Comparison of ENCODE assay signal across 9 cellular contexts in genomic region chr11:69539416-69540117, GRCh38. TPM values are rescaled to one million over a fixed set of nuclear protein-coding genes. Genes with fewer than 3 reads are reported as not detected.
DNase-seq lines count a peak whose midpoint lies in the region; ATAC-seq lines count a peak whose summit lies in the region.
"Had no signal": no experiment of that assay in that cellular context is flagged by ENCODE, and none has a peak within 500 bp of the region (broad histone marks: within the 10 kb centered on the region; RNA-seq: fewer than 3 reads in every experiment).

No MANE protein-coding gene starts in this region.

- intact Hi-C loops in dendritic cell treated with granulocyte-macrophage colony-stimulating factor and Interleukin-4, amounts not matched to agents 40 ng/mL and 50 ng/mL, for 4 days (cut with micrococcal nuclease), result loop anchor here (1.0 to 10.0 kb wide), 3 partner anchors 95 to 242 kb away; no protein-coding TSS in a partner anchor

- H3K4ac ChIP-seq in mesenchymal stem cell (ENCODE audit: low read depth in 1 of 2, low read length in 2 of 2), result no peak overlapping the region

- no peak overlapping the region for H2BK15ac ChIP-seq in mesenchymal stem cell (ENCODE audit: low read depth, poor library complexity, severe bottlenecking)

- no peak for ATAC-seq in GM18498 (IDR thresholded peaks at IDR 0.05; ENCODE audit: unreplicated experiment)

- peaks cover 45% of the 10 kb centered on the region for H3K4me1 Mint-ChIP-seq in dendritic cell treated with granulocyte-macrophage colony-stimulating factor and Interleukin-4, amounts not matched to agents 40 ng/mL and 50 ng/mL, for 4 days (ENCODE audit: low read depth)

- no peak overlapping the region for H2AK5ac ChIP-seq in mesenchymal stem cell (ENCODE audit: low read length, severe bottlenecking)

- H3K79me1 ChIP-seq in mesenchymal stem cell (replicated peaks; ENCODE audit: low read length, poor library complexity, severe bottlenecking), result no peaks in the 10 kb centered on the region

- peak overlapping the region; percentile 29 for H3K9ac ChIP-seq in mesenchymal stem cell (ENCODE audit: low read length)

- H3K27ac Mint-ChIP-seq in dendritic cell treated with granulocyte-macrophage colony-stimulating factor and Interleukin-4, amounts not matched to agents 40 ng/mL and 50 ng/mL, for 4 days, result peak overlapping the region; percentile 93
- H3K27ac Mint-ChIP-seq: T-helper 2 cell treated with Interferon-gamma antibody and Interleukin-4, amounts not matched to agents 5 μg/mL and 100 μg/mL, for 36 hours had no signal

- peak overlapping the region; percentile 2 for H3K4me3 Mint-ChIP-seq in dendritic cell treated with granulocyte-macrophage colony-stimulating factor and Interleukin-4, amounts not matched to agents 40 ng/mL and 50 ng/mL, for 4 days
- H3K4me3 Mint-ChIP-seq: T-helper 2 cell treated with Interferon-gamma antibody and Interleukin-4, amounts not matched to agents 5 μg/mL and 100 μg/mL, for 36 hours had no signal

- H3K4me3 ChIP-seq in mesenchymal stem cell (ENCODE audit: insufficient read depth in 1 of 2, low read depth in 1 of 2, low read length in 2 of 2) (no peak overlapping the region), thymus (ENCODE audit: low read length) (no peak overlapping the region)

- 84% methylated on average over 13 of the region's 14 CpGs for WGBS in mesenchymal stem cell
- WGBS in thymus, result 9% methylated on average over 14 of the region's 14 CpGs

- H3K9me3 Mint-ChIP-seq in dendritic cell treated with granulocyte-macrophage colony-stimulating factor and Interleukin-4, amounts not matched to agents 40 ng/mL and 50 ng/mL, for 4 days, result no peaks in the 10 kb centered on the region
- H3K9me3 Mint-ChIP-seq: IgD-negative memory B cell; T-helper 2 cell treated with Interferon-gamma antibody and Interleukin-4, amounts not matched to agents 5 μg/mL and 100 μg/mL, for 36 hours had no signal

- no peak overlapping the region for H3K4me2 ChIP-seq in mesenchymal stem cell (ENCODE audit: low read length, poor library complexity, severe bottlenecking)

- H3K27me3 Mint-ChIP-seq in dendritic cell treated with granulocyte-macrophage colony-stimulating factor and Interleukin-4, amounts not matched to agents 40 ng/mL and 50 ng/mL, for 4 days, result peaks cover 11% of the 10 kb centered on the region

- H2BK12ac ChIP-seq in mesenchymal stem cell (ENCODE audit: low read length in 2 of 2), result no peak overlapping the region

- no peaks in the 10 kb centered on the region for H3K36me3 ChIP-seq in mesenchymal stem cell (ENCODE audit: control insufficient read depth in 1 of 2, insufficient read depth in 2 of 2, low read depth in 1 of 2, low read length in 2 of 2)
- H3K36me3 ChIP-seq in thymus (ENCODE audit: control insufficient read depth, insufficient read depth), result no peaks in the 10 kb centered on the region

- H2AFZ ChIP-seq in mesenchymal stem cell (ENCODE audit: low read depth, low read length), result no peak overlapping the region

- H3K36me3 Mint-ChIP-seq in dendritic cell treated with granulocyte-macrophage colony-stimulating factor and Interleukin-4, amounts not matched to agents 40 ng/mL and 50 ng/mL, for 4 days (ENCODE audit: low read depth), result no peaks in the 10 kb centered on the region
- H3K36me3 Mint-ChIP-seq: IgD-negative memory B cell had no signal

- no peak overlapping the region for H4K91ac ChIP-seq in mesenchymal stem cell (ENCODE audit: low read length)

- H2BK120ac ChIP-seq in mesenchymal stem cell (ENCODE audit: low read depth, low read length), result no peak overlapping the region

- H3K23ac ChIP-seq in mesenchymal stem cell (ENCODE audit: low read length in 2 of 2), result no peak overlapping the region

- peaks cover 20% of the 10 kb centered on the region for H3K4me1 ChIP-seq in mesenchymal stem cell (ENCODE audit: control insufficient read depth, insufficient read depth, low read depth, low read length)
- H3K4me1 ChIP-seq in thymus (ENCODE audit: control insufficient read depth, insufficient read depth, low read length), result no peaks in the 10 kb centered on the region

- H4K8ac ChIP-seq in mesenchymal stem cell (ENCODE audit: low read length), result peak overlapping the region; percentile 73

- H2BK5ac ChIP-seq in mesenchymal stem cell (ENCODE audit: low read depth, low read length, poor library complexity, severe bottlenecking), result no peak overlapping the region

- H3K27ac ChIP-seq in mesenchymal stem cell (ENCODE audit: low read length, poor library complexity, severe bottlenecking), result no peak overlapping the region
- peak overlapping the region; percentile 15 for H3K27ac ChIP-seq in thymus (ENCODE audit: low read depth)

- H3K18ac ChIP-seq in mesenchymal stem cell (ENCODE audit: low read depth in 1 of 2, low read length in 2 of 2), result no peak overlapping the region

- DNase-seq in NCI-H460 (ENCODE audit: extremely low read depth, low read depth) (peak; percentile 5), mesenchymal stem cell (no peak), NCI-H2029 treated with DMSO at 0.1 percent for 48 hours (lab: John Stamatoyannopoulos, UW) (no peak), SIG-M5 treated with dmso at 0.1 percent for 504 hours (lab: John Stamatoyannopoulos, UW; ENCODE audit: unreplicated experiment) (no peak)

- H3K27me3 ChIP-seq in mesenchymal stem cell (ENCODE audit: control insufficient read depth in 1 of 2, insufficient read depth in 1 of 2, low read length in 2 of 2) (peaks cover 5 to 15% of the 10 kb centered on the region in 2 experiments), thymus (ENCODE audit: control insufficient read depth, insufficient read depth) (no peaks in the 10 kb centered on the region)

- no peak overlapping the region for H3K14ac ChIP-seq in mesenchymal stem cell (ENCODE audit: low read length in 2 of 2)

- H3K9me3 ChIP-seq in mesenchymal stem cell (ENCODE audit: control insufficient read depth, low read length), result no peaks in the 10 kb centered on the region
- no peaks in the 10 kb centered on the region for H3K9me3 ChIP-seq in thymus (ENCODE audit: control insufficient read depth)

RNA-seq across cellular contexts. Expression of gene LINC01488, which starts 58.1 kb away (rescaled TPM):
- total RNA-seq in NCI-H460 (2014; rRNA removed; shearing (Covaris generic)), result not detected in 2 replicates
- not detected in 2 replicates for polyA plus RNA-seq in NCI-H460 (2014; cell fraction: nucleus; rRNA removed)
- not detected for polyA plus RNA-seq in mesenchymal stem cell (2013, experiment 1 of 2)
- polyA plus RNA-seq in mesenchymal stem cell (2013, experiment 2 of 2), result not detected
- 0.07 TPM for polyA plus RNA-seq in thymus
- polyA plus RNA-seq: IgD-negative memory B cell had no signal
